Comparison of ENCODE assay signal across 8 cellular contexts in the genomic region with DNA sequence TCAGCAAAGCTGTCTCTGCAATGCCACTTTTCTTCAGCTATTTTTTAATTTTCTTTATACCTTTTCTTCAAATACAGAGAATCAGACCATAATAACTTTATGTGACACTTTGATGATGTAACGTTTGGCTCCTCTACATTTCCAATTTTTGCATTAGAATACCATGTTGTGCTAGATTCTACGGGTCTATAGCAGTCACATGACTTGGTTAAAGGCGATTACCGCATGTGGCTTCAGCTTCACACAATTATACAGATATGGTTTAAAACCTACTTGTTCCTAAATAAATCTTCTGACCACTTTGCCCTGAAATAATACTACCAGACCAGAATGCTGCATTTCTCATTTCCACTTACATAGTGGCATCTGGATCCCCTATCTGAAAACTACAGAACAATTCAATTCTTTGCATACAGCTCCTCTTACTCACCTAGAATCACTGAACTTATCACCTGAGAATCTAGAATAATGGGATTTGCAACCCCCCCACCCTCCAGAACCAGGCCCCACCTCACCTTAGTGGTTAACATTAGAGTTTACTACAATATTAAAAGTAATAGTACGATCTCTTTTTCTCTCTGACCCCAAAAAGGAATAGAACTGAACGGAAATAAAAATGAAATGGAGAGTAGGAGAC. TPM values are rescaled to one million over a fixed set of nuclear protein-coding genes. Genes with fewer than 3 reads are reported as not detected.
DNase-seq lines count a peak whose midpoint lies in the region; ATAC-seq and TF ChIP-seq lines count a peak whose summit lies in the region.

No MANE protein-coding gene starts in this region.

- TF ChIP-seq CTCF in GM12865 (IDR thresholded peaks at IDR 0.05; ENCODE audit: insufficient read depth, low read depth, low read length, missing control alignments) (no peak), esophagus squamous epithelium (IDR thresholded peaks at IDR 0.05) (no peak), prostate gland (IDR thresholded peaks at IDR 0.05) (no peak)

- no peak overlapping the region for H3K27ac ChIP-seq in SJSA1
- H3K27ac ChIP-seq in esophagus squamous epithelium: peak overlapping the region; percentile 51 to 99 (median 96)
- peak overlapping the region; percentile 86 to 90 for H3K27ac ChIP-seq in prostate gland

- H3K27me3 ChIP-seq in SJSA1 (replicated peaks) (no peaks in the 10 kb centered on the region), esophagus squamous epithelium (no peaks in the 10 kb centered on the region), prostate gland (replicated peaks; ENCODE audit: insufficient read depth) (no peaks in the 10 kb centered on the region)

- intact Hi-C loops in esophagus squamous epithelium (cut with DNase I) (loop anchor here (10.0 kb wide), 1 partner anchor 106 kb away; no protein-coding TSS in a partner anchor), prostate gland (cut with DNase I) (loop anchor here (5.0 kb wide), 2 partner anchors 56 to 74 kb away; no protein-coding TSS in a partner anchor)

- 8 to 12% methylated on average over 6 of the region's 6 CpGs for WGBS in esophagus squamous epithelium, 2 donors
- 24% methylated on average over 6 of the region's 6 CpGs for WGBS in prostate gland

- H3K36me3 ChIP-seq in SJSA1 (peaks cover 31% of the 10 kb centered on the region), esophagus squamous epithelium (peaks cover 0 to 25% (median 0%) of the 10 kb centered on the region in 3 donors), prostate gland (no peaks in the 10 kb centered on the region)

- H3K4me1 ChIP-seq in SJSA1 (replicated peaks) (peaks cover 22% of the 10 kb centered on the region), esophagus squamous epithelium (peaks cover 21 to 61% (median 46%) of the 10 kb centered on the region in 3 donors), prostate gland (replicated peaks) (peaks cover 14% of the 10 kb centered on the region)

- no peak for DNase-seq in GM12865 (ENCODE audit: low read depth)
- DNase-seq in SJSA1 (ENCODE audit: low read depth in 1 of 2, low spot score in 2 of 2): no peak
- no peak for DNase-seq in esophagus squamous epithelium (lab: John Stamatoyannopoulos, UW)
- DNase-seq in prostate gland (ENCODE audit: low spot score): no peak
- no peak for DNase-seq in stimulated activated naive CD4-positive, alpha-beta T cell treated with Interleukin-2 at 50 U/mL for 16 hours (lab: John Stamatoyannopoulos, UW)
- DNase-seq in DMS 273 (lab: John Stamatoyannopoulos, UW; ENCODE audit: unreplicated experiment): no peak
- no peak for DNase-seq in COLO668 (lab: John Stamatoyannopoulos, UW; ENCODE audit: unreplicated experiment)

- peak overlapping the region; percentile 100 for H3K4me3 ChIP-seq in GM12865 (ENCODE audit: low read depth, low read length)
- peak overlapping the region; percentile 90 for H3K4me3 ChIP-seq in SJSA1
- peak overlapping the region; percentile 95 to 100 (median 98) for H3K4me3 ChIP-seq in esophagus squamous epithelium
- H3K4me3 ChIP-seq in prostate gland: peak overlapping the region; percentile 91 to 96

- ATAC-seq in HG02798 (IDR thresholded peaks at IDR 0.05; ENCODE audit: poor library complexity, unreplicated experiment): no peak

- TF ChIP-seq POLR2A in esophagus squamous epithelium (IDR thresholded peaks at IDR 0.05): no peak
- TF ChIP-seq POLR2A in prostate gland (IDR thresholded peaks at IDR 0.05): no peak

- H3K9me3 ChIP-seq in SJSA1 (replicated peaks) (no peaks in the 10 kb centered on the region; the same call in 1 of the 2 replicates), esophagus squamous epithelium (no peaks in the 10 kb centered on the region), prostate gland (no peaks in the 10 kb centered on the region)

RNA-seq across cellular contexts. Expression of gene MAX, which starts 1.3 kb away (rescaled TPM):
- 21.3 and 24.6 TPM in 2 replicates for total RNA-seq in SJSA1 (2014; rRNA removed; shearing (Covaris generic))
- 10 to 100 TPM; 45.3 to 88.7 (median 46.3) TPM for total RNA-seq in esophagus squamous epithelium
- total RNA-seq in prostate gland: 10 to 100 TPM; 73.2 to 79.0 TPM
